Comparison of ENCODE assay signal across 1 cellular context in the genomic region with DNA sequence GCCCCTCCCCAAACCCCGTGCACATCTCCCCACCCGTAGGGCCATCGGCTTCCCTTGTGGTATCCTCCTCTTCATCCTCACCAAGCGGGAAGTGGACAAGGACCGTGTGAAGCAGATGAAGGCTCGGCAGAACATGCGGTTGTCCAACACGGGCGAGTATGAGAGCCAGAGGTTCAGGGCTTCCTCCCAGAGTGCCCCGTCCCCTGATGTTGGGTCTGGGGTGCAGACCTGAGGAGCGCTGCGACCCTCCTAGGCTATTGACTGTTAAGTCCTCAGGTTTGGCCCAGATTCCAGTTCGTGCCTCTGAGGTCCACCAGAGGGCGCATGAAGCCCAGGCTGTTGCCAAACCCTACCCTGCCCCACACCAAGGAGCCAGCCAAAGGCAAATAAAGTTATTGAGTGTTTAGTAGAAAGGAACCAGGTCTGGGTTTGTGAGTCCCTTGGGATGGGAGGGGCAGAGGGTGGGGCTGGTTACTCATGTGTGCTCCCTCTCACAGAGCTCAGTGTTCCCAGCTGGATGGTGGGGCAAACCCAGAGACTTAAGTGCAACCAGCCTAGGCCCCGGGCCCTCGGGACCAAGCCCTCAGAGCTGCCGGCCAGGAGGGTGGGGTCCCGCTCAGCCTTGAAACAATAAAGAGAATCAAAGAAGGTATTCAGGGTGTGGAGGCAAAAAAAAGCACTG.
A peak's percentile ranks its signal among the peaks of the same experiment; 100 is the strongest.
TF ChIP-seq lines count a peak whose summit lies in the region.

No MANE protein-coding gene starts in this region.

TF ChIP-seq in H1, 55 proteins besides CTCF, POLR2A, EP300 and RAD21:
- TF ChIP-seq, protein P1, sequence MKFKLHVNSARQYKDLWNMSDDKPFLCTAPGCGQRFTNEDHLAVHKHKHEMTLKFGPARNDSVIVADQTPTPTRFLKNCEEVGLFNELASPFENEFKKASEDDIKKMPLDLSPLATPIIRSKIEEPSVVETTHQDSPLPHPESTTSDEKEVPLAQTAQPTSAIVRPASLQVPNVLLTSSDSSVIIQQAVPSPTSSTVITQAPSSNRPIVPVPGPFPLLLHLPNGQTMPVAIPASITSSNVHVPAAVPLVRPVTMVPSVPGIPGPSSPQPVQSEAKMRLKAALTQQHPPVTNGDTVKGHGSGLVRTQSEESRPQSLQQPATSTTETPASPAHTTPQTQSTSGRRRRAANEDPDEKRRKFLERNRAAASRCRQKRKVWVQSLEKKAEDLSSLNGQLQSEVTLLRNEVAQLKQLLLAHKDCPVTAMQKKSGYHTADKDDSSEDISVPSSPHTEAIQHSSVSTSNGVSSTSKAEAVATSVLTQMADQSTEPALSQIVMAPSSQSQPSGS (IDR thresholded peaks at IDR 0.05; ENCODE audit: low read length), result no peak
- 0 out of 4 replicates have a peak, but pooled peaks of 1 of the 2 experiments have one; percentile 37 for TF ChIP-seq SIN3A (conservative IDR thresholded peaks at IDR 0.05 in 1 of 2, IDR thresholded peaks at IDR 0.05 in 1 of 2; ENCODE audit: low read depth in 1 of 2, low read length in 2 of 2)
- 0 out of 2 replicates have a peak, but pooled peaks have one; percentile 20 for TF ChIP-seq SP1 (IDR thresholded peaks at IDR 0.05; ENCODE audit: low read depth, low read length)
- TF ChIP-seq ASH2L (IDR thresholded peaks at IDR 0.05; ENCODE audit: low read length), result no peak
- TF ChIP-seq, protein P2, sequence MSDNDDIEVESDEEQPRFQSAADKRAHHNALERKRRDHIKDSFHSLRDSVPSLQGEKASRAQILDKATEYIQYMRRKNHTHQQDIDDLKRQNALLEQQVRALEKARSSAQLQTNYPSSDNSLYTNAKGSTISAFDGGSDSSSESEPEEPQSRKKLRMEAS (IDR thresholded peaks at IDR 0.05), result no peak
- TF ChIP-seq, protein P3, sequence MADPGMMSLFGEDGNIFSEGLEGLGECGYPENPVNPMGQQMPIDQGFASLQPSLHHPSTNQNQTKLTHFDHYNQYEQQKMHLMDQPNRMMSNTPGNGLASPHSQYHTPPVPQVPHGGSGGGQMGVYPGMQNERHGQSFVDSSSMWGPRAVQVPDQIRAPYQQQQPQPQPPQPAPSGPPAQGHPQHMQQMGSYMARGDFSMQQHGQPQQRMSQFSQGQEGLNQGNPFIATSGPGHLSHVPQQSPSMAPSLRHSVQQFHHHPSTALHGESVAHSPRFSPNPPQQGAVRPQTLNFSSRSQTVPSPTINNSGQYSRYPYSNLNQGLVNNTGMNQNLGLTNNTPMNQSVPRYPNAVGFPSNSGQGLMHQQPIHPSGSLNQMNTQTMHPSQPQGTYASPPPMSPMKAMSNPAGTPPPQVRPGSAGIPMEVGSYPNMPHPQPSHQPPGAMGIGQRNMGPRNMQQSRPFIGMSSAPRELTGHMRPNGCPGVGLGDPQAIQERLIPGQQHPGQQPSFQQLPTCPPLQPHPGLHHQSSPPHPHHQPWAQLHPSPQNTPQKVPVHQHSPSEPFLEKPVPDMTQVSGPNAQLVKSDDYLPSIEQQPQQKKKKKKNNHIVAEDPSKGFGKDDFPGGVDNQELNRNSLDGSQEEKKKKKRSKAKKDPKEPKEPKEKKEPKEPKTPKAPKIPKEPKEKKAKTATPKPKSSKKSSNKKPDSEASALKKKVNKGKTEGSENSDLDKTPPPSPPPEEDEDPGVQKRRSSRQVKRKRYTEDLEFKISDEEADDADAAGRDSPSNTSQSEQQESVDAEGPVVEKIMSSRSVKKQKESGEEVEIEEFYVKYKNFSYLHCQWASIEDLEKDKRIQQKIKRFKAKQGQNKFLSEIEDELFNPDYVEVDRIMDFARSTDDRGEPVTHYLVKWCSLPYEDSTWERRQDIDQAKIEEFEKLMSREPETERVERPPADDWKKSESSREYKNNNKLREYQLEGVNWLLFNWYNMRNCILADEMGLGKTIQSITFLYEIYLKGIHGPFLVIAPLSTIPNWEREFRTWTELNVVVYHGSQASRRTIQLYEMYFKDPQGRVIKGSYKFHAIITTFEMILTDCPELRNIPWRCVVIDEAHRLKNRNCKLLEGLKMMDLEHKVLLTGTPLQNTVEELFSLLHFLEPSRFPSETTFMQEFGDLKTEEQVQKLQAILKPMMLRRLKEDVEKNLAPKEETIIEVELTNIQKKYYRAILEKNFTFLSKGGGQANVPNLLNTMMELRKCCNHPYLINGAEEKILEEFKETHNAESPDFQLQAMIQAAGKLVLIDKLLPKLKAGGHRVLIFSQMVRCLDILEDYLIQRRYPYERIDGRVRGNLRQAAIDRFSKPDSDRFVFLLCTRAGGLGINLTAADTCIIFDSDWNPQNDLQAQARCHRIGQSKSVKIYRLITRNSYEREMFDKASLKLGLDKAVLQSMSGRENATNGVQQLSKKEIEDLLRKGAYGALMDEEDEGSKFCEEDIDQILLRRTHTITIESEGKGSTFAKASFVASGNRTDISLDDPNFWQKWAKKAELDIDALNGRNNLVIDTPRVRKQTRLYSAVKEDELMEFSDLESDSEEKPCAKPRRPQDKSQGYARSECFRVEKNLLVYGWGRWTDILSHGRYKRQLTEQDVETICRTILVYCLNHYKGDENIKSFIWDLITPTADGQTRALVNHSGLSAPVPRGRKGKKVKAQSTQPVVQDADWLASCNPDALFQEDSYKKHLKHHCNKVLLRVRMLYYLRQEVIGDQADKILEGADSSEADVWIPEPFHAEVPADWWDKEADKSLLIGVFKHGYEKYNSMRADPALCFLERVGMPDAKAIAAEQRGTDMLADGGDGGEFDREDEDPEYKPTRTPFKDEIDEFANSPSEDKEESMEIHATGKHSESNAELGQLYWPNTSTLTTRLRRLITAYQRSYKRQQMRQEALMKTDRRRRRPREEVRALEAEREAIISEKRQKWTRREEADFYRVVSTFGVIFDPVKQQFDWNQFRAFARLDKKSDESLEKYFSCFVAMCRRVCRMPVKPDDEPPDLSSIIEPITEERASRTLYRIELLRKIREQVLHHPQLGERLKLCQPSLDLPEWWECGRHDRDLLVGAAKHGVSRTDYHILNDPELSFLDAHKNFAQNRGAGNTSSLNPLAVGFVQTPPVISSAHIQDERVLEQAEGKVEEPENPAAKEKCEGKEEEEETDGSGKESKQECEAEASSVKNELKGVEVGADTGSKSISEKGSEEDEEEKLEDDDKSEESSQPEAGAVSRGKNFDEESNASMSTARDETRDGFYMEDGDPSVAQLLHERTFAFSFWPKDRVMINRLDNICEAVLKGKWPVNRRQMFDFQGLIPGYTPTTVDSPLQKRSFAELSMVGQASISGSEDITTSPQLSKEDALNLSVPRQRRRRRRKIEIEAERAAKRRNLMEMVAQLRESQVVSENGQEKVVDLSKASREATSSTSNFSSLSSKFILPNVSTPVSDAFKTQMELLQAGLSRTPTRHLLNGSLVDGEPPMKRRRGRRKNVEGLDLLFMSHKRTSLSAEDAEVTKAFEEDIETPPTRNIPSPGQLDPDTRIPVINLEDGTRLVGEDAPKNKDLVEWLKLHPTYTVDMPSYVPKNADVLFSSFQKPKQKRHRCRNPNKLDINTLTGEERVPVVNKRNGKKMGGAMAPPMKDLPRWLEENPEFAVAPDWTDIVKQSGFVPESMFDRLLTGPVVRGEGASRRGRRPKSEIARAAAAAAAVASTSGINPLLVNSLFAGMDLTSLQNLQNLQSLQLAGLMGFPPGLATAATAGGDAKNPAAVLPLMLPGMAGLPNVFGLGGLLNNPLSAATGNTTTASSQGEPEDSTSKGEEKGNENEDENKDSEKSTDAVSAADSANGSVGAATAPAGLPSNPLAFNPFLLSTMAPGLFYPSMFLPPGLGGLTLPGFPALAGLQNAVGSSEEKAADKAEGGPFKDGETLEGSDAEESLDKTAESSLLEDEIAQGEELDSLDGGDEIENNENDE (IDR thresholded peaks at IDR 0.05; ENCODE audit: insufficient replicate concordance, low read length), result no peak
- no peak for TF ChIP-seq JUN (IDR thresholded peaks at IDR 0.05; ENCODE audit: low read depth, low read length)
- TF ChIP-seq GABPA (IDR thresholded peaks at IDR 0.05; ENCODE audit: borderline replicate concordance, insufficient read depth, low read length), result no peak
- TF ChIP-seq MAFK (IDR thresholded peaks at IDR 0.05; ENCODE audit: low read depth, low read length), result no peak
- TF ChIP-seq TEAD4 (IDR thresholded peaks at IDR 0.05; ENCODE audit: low read depth, low read length), result 0 out of 2 replicates have a peak, but pooled peaks have one; percentile 52
- TF ChIP-seq CBX5 (IDR thresholded peaks at IDR 0.05; ENCODE audit: low read depth, low read length), result no peak
- no peak for TF ChIP-seq SRF (IDR thresholded peaks at IDR 0.05; ENCODE audit: low read depth, low read length)
- peak; percentile 46; the same call in 1 of the 2 replicates for TF ChIP-seq CEBPB (IDR thresholded peaks at IDR 0.05; ENCODE audit: low read depth, low read length)
- no peak for TF ChIP-seq HDAC6 (IDR thresholded peaks at IDR 0.05; ENCODE audit: low read depth, low read length)
- TF ChIP-seq SIX5 (IDR thresholded peaks at IDR 0.05; ENCODE audit: low read depth, low read length), result no peak
